In the genomic region with DNA sequence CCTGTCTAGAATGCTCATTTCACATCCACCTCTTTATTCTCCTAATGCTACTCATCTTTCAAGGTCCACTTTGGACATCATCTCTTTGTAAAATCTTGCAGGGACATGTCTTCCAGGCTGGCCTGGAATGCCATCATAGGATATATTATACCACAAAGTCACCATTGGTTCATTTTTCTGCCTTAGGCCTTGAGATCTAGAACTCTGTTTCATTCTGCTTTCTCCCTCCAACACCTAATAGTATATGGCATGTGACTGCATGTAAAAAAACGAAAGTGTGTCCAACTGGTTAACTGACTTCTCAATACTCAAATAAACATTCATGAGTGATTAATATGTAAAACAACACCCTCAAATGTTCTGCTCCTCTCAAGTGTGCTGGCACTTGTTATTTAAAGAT, we compare ENCODE assay signal across 22 cellular contexts.
"Had no signal": no experiment of that assay in that cellular context is flagged by ENCODE, and none has a peak within 500 bp of the region (broad histone marks: within the 10 kb centered on the region; RNA-seq: fewer than 3 reads in every experiment).

No MANE protein-coding gene starts in this region.

- H3K4me1 ChIP-seq: left ventricle myocardium inferior, lower lobe of right lung, pancreas, upper lobe of left lung, uterus had no signal

- H3K27ac ChIP-seq: coronary artery, esophagus squamous epithelium, left ventricle myocardium inferior, lower lobe of right lung, pancreas, tibial artery, upper lobe of left lung, uterus had no signal

- FAIRE-seq: endothelial cell of umbilical vein, pancreas had no signal

- H3K9me3 ChIP-seq: esophagus squamous epithelium, left ventricle myocardium inferior, lower lobe of right lung, pancreas, tibial artery, upper lobe of left lung, uterus had no signal

- H3K4me3 ChIP-seq: coronary artery, esophagus squamous epithelium, left ventricle myocardium inferior, lower lobe of right lung, pancreas, smooth muscle cell, tibial artery, upper lobe of left lung, uterus had no signal

- H3K4me2 ChIP-seq: smooth muscle cell had no signal

- H3K27me3 ChIP-seq: esophagus squamous epithelium, pancreas, tibial artery, upper lobe of left lung, uterus had no signal

- DNase-seq: effector CD4-positive, alpha-beta T cell; endodermal cell; esophagus squamous epithelium; foreskin melanocyte; glutamatergic neuron; islet precursor cell; left ventricle myocardium inferior; lower lobe of right lung; mesenchymal stem cell; midbrain; occipital lobe; pancreas; right cardiac atrium; stimulated activated CD4-positive, alpha-beta T cell treated with anti-CD3 and anti-CD28 coated beads, Interleukin-2, amount 100 ng/mL, for 48 hours; stimulated activated naive CD8-positive, alpha-beta T cell treated with anti-CD3 and anti-CD28 coated beads, Interleukin-15, Interleukin-2, amounts not matched to agents 100 U/mL and 50 U/mL, for 24 hours; tibial artery; upper lobe of left lung; uterus had no signal

- H3K36me3 ChIP-seq: esophagus squamous epithelium, left ventricle myocardium inferior, lower lobe of right lung, pancreas, tibial artery, upper lobe of left lung, uterus had no signal

- ATAC-seq: lower lobe of right lung; natural killer cell treated with Interleukin-12 subunit alpha and Interleukin-12 subunit beta and Interleukin-15 and Interleukin-18, amount 100 ng/mL, for 72 hours; pancreas; right cardiac atrium; stimulated activated naive CD8-positive, alpha-beta T cell treated with anti-CD3 and anti-CD28 coated beads, Interleukin-15, Interleukin-2, amounts not matched to agents 100 U/mL and 50 U/mL, for 24 hours had no signal
